In the genomic region with DNA sequence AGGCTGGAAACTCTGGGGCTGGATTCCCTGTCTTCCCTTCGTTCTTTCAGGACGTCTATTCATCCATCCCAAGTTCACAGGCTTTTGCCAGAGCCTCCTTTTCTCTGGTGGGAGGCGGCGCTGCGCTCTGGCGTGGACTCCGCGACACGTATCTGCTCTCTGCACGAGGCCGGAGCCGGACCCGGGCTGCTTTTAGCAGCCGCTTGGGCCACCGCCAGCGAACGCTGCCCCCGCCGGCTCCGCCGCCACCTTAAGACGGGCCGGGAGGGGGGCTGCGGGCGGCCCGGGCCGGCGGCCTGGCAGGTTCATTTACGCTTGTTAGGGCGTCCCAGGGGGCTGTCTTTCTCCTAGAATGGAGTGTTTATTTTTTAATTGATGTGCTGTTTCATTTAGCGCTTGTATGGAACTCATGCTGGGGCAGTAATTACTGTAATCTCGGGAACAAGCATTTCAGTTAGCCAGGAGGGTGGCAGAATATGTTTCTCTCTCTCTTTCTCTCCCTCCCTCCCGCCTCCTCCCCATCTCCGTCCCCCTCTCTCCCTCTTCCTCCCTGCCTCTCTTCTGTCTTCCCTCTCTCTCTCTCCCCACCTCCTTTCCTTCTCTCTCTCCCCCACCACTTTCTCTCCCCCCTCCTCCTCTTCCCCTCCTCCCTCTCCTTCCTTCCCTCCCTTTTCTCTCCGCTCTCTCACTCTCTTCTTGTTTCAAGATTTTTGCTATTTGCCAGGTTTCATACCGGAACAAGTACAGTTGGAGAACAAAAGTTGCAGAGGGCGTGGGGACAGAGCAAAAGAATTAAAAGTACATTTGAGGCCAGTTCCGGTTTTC, we compare ENCODE assay signal across 8 cellular contexts. TPM values are rescaled to one million over a fixed set of nuclear protein-coding genes. Genes with fewer than 3 reads are reported as not detected.
DNase-seq lines count a peak whose midpoint lies in the region; ATAC-seq and TF ChIP-seq lines count a peak whose summit lies in the region.

No MANE protein-coding gene starts in this region.

- intact Hi-C loops in activated B cell treated with CpG ODN at 0.5 μM for 24 hours (cut with micrococcal nuclease), result loop anchor here (5.0 kb wide), 4 partner anchors 81 to 894 kb away; a partner anchor contains a TSS
- intact Hi-C loops in testis (cut with DNase I; ENCODE audit: low total_unique reads), result no loop called here

- H3K4me1 Mint-ChIP-seq in IgD-negative memory B cell, result peaks cover 11 to 13% (median 11%) of the 10 kb centered on the region in 3 donors
- peaks cover 30% of the 10 kb centered on the region for H3K4me1 Mint-ChIP-seq in activated B cell treated with CpG ODN at 0.5 μM for 24 hours

- TF ChIP-seq CTCF in activated B cell treated with CpG ODN at 0.5 μM for 24 hours (IDR thresholded peaks at IDR 0.05) (no peak), epithelial cell of proximal tubule (conservative IDR thresholded peaks at IDR 0.05; ENCODE audit: low read depth, low read length) (peak; percentile 4), testis (IDR thresholded peaks at IDR 0.05) (no peak)

- H3K27me3 Mint-ChIP-seq in IgD-negative memory B cell, result peaks cover 26% of the 10 kb centered on the region
- H3K27me3 Mint-ChIP-seq in activated B cell treated with CpG ODN at 0.5 μM for 24 hours, result peaks cover 26% of the 10 kb centered on the region

- no peaks in the 10 kb centered on the region for H3K36me3 ChIP-seq in testis (ENCODE audit: low read depth, missing control alignments)

- H3K4me1 ChIP-seq in testis, result peaks cover 3% of the 10 kb centered on the region

- POLR2A ChIA-PET in activated B cell treated with CpG ODN at 0.5 μM for 24 hours (lab: Charles Lee), result no interaction called here

- H3K27ac Mint-ChIP-seq in IgD-negative memory B cell (no peak overlapping the region), activated B cell treated with CpG ODN at 0.5 μM for 24 hours (peak overlapping the region; percentile 7)

- DNase-seq in CD1c-positive myeloid dendritic cell (ENCODE audit: extremely low spot score) (peak; percentile 12), activated B cell treated with CpG ODN at 0.5 μM for 24 hours (peak; percentile 29), epithelial cell of proximal tubule (ENCODE audit: low read depth) (no peak), mesenteric fat pad (ENCODE audit: low spot score) (peak; percentile 91), testis (peak; percentile 89), T-helper 9 cell (no peak)

- 0% methylated on average over 37 to 38 of the region's 38 CpGs for WGBS in testis, 2 donors

- no peak for ATAC-seq in activated B cell treated with CpG ODN at 0.5 μM for 24 hours (ENCODE audit: low read depth)
- ATAC-seq in GM21526 (IDR thresholded peaks at IDR 0.05; ENCODE audit: low FRiP score, unreplicated experiment), result no peak

- H3K27ac ChIP-seq in testis, result peak overlapping the region; percentile 36

- H3K27me3 ChIP-seq in testis, result no peaks in the 10 kb centered on the region

- TF ChIP-seq POLR2A in testis (IDR thresholded peaks at IDR 0.05), result no peak

- CTCF ChIA-PET in activated B cell treated with CpG ODN at 0.5 μM for 24 hours (lab: Charles Lee), result interaction anchor here (2.0 kb wide), 1 partner anchor 8 kb away, joined by 8 read pairs; no protein-coding TSS in a partner anchor

- peak overlapping the region; percentile 68 for H3K4me3 ChIP-seq in epithelial cell of proximal tubule (ENCODE audit: low read depth, low read length)
- H3K4me3 ChIP-seq in testis, result peak overlapping the region; percentile 77

- H3K36me3 Mint-ChIP-seq in IgD-negative memory B cell, result no peaks in the 10 kb centered on the region
- H3K36me3 Mint-ChIP-seq in activated B cell treated with CpG ODN at 0.5 μM for 24 hours (ENCODE audit: low read depth), result no peaks in the 10 kb centered on the region

- H3K9me3 Mint-ChIP-seq in IgD-negative memory B cell, result peaks cover 0 to 1% (median 0%) of the 10 kb centered on the region in 3 donors
- no peaks in the 10 kb centered on the region for H3K9me3 Mint-ChIP-seq in activated B cell treated with CpG ODN at 0.5 μM for 24 hours

- H3K9me3 ChIP-seq in testis, result no peaks in the 10 kb centered on the region

- H3K4me3 Mint-ChIP-seq in IgD-negative memory B cell (peak overlapping the region; percentile 87 to 99 (median 94)), activated B cell treated with CpG ODN at 0.5 μM for 24 hours (peak overlapping the region; percentile 88)

RNA-seq across cellular contexts. Expression of a gene that starts 1.3 kb away (rescaled TPM):
- polyA plus RNA-seq in IgD-negative memory B cell (not detected), testis (ENCODE audit: insufficient read depth, low read depth, low replicate concordance) (4.9 TPM)
- total RNA-seq in activated B cell treated with CpG ODN at 0.5 μM for 24 hours (0.17 and 0.22 TPM in 2 replicates), epithelial cell of proximal tubule (8.2 and 13.4 TPM in 2 replicates), mesenteric fat pad (13.0 TPM), testis (10 to 100 TPM; 13.0 to 16.4 TPM)

RNA-seq across cellular contexts. Expression of a gene that starts 38.2 kb away (rescaled TPM):
- polyA plus RNA-seq in IgD-negative memory B cell (not detected), testis (ENCODE audit: insufficient read depth, low read depth, low replicate concordance) (not detected)
- total RNA-seq in activated B cell treated with CpG ODN at 0.5 μM for 24 hours (not detected in 2 replicates), epithelial cell of proximal tubule (not detected in 2 replicates), mesenteric fat pad (not detected), testis (under 1 TPM in 1 of 2 donors, not detected in 1; 0.31 TPM)

Comparison
In these comparisons a context has a peak if more than half of its experiments do, and no peak if none do; other contexts are left out.
1. DNase-seq: peak in CD1c-positive myeloid dendritic cell (single experiment), activated B cell treated with CpG ODN at 0.5 μM for 24 hours (single experiment), mesenteric fat pad (single experiment) and testis (single experiment); none in epithelial cell of proximal tubule (single experiment) and T-helper 9 cell (single experiment).